ENCODE assay signal across 19 cellular contexts in genomic region chr7:90459888-90460287, GRCh38. TPM values are rescaled to one million over a fixed set of nuclear protein-coding genes. Genes with fewer than 3 reads are reported as not detected.
DNase-seq lines count a peak whose midpoint lies in the region; ATAC-seq, FAIRE-seq and TF ChIP-seq lines count a peak whose summit lies in the region.
"Had no signal": no experiment of that assay in that cellular context is flagged by ENCODE, and none has a peak within 500 bp of the region (broad histone marks: within the 10 kb centered on the region; RNA-seq: fewer than 3 reads in every experiment).

No MANE protein-coding gene starts in this region.

- no peak overlapping the region for H3K23ac ChIP-seq in IMR-90 (ENCODE audit: low read depth, low read length)

- no peak overlapping the region for H3K56ac ChIP-seq in IMR-90 (ENCODE audit: extremely low read depth, insufficient read depth, low read length)

- POLR2A ChIA-PET in IMR-90 (lab: Charles Lee; ENCODE audit: unreplicated experiment) = no interaction called here
- POLR2A ChIA-PET in GM12878 (lab: Charles Lee) = no interaction called here

- no peaks in the 10 kb centered on the region for H3K9me1 ChIP-seq in IMR-90 (ENCODE audit: insufficient read depth, low read length)

- H2BK20ac ChIP-seq in IMR-90 (ENCODE audit: low read depth, low read length) = no peak overlapping the region

- no peaks in the 10 kb centered on the region for H3K4me1 ChIP-seq in IMR-90 (ENCODE audit: control insufficient read depth, insufficient read depth, low read length)
- H3K4me1 ChIP-seq in GM12878 (ENCODE audit: control insufficient read depth, insufficient read depth, low read length) = no peaks in the 10 kb centered on the region
- H3K4me1 ChIP-seq in neural progenitor cell = no peaks in the 10 kb centered on the region

- H4K20me1 ChIP-seq in IMR-90 (ENCODE audit: insufficient read depth, low read length) (no peaks in the 10 kb centered on the region), GM12878 (ENCODE audit: control insufficient read depth, insufficient read depth) (no peaks in the 10 kb centered on the region), neural progenitor cell (ENCODE audit: low read depth) (no peaks in the 10 kb centered on the region)

- H3K27ac ChIP-seq in IMR-90 (ENCODE audit: insufficient read depth, low read length) (no peak overlapping the region), GM12878 (ENCODE audit: control insufficient read depth, insufficient read depth) (no peak overlapping the region), neural progenitor cell (no peak overlapping the region)
- H3K27ac ChIP-seq: coronary artery, testis had no signal

- H3K79me1 ChIP-seq in IMR-90 (ENCODE audit: low read depth in 1 of 2, low read length in 2 of 2) = no peaks in the 10 kb centered on the region

- CTCF ChIA-PET in IMR-90 (lab: Yijun Ruan, JAX) = no interaction called here
- CTCF ChIA-PET in GM12878 (lab: Yijun Ruan, JAX) = interaction anchor here (0.9 kb wide), 1 partner anchor 577 kb away, joined by 3 read pairs; no protein-coding TSS in a partner anchor

- H3K9ac ChIP-seq in IMR-90 (ENCODE audit: low read depth, low read length) (no peak overlapping the region), GM12878 (ENCODE audit: control insufficient read depth, insufficient read depth, low read length) (no peak overlapping the region), neural progenitor cell (no peak overlapping the region)

- H2AK5ac ChIP-seq in IMR-90 (ENCODE audit: low read depth, low read length) = no peak overlapping the region

- no peak overlapping the region for H2BK5ac ChIP-seq in IMR-90 (ENCODE audit: low read depth, low read length, poor library complexity, severe bottlenecking)

- peaks cover 9% of the 10 kb centered on the region for H3K9me3 Mint-ChIP-seq in neural progenitor cell

- SMC1A ChIA-PET in GM12878 (lab: Charles Lee; ENCODE audit: uncharacterized antibody, unreplicated experiment) = interaction anchor here (0.7 kb wide), 1 partner anchor 260 kb away, joined by 3 read pairs; no protein-coding TSS in a partner anchor

- H3K4me2 ChIP-seq in IMR-90 (ENCODE audit: low read depth, low read length) = no peak overlapping the region
- no peak overlapping the region for H3K4me2 ChIP-seq in GM12878 (ENCODE audit: control insufficient read depth, insufficient read depth)
- no peak overlapping the region for H3K4me2 ChIP-seq in neural progenitor cell

- H3K27me3 ChIP-seq in IMR-90 (ENCODE audit: control insufficient read depth, insufficient read depth, low read length) = no peaks in the 10 kb centered on the region
- H3K27me3 ChIP-seq in GM12878 (replicated peaks in 1 of 2; ENCODE audit: control insufficient read depth in 2 of 2, insufficient read depth in 2 of 2, low read length in 1 of 2) = no peaks in the 10 kb centered on the region
- H3K27me3 ChIP-seq in neural progenitor cell = no peaks in the 10 kb centered on the region
- H3K27me3 ChIP-seq: MG63, testis had no signal

- H4K8ac ChIP-seq in IMR-90 (ENCODE audit: low read depth in 2 of 2, low read length in 2 of 2) = no peak overlapping the region

- TF ChIP-seq RAD21 in IMR-90 (IDR thresholded peaks at IDR 0.05; ENCODE audit: low read length) = no peak
- TF ChIP-seq RAD21 in GM12878 (IDR thresholded peaks at IDR 0.05; ENCODE audit: insufficient read depth, low read depth, low read length) = no peak

- H3K4me3 Mint-ChIP-seq in neural progenitor cell = no peak overlapping the region
- H3K4me3 Mint-ChIP-seq: activated CD4-positive, alpha-beta T cell treated with anti-CD3 and anti-CD28 coated beads for 36 hours; activated naive CD8-positive, alpha-beta T cell treated with anti-CD3 and anti-CD28 coated beads, Interleukin-2, amount 50 U/mL, for 24 hours had no signal

- no peak overlapping the region for H3K14ac ChIP-seq in IMR-90 (replicated peaks; ENCODE audit: low read depth, low read length)

- no peaks in the 10 kb centered on the region for H3K79me2 ChIP-seq in GM12878 (ENCODE audit: control insufficient read depth, insufficient read depth, low read length)
- H3K79me2 ChIP-seq in neural progenitor cell (ENCODE audit: low read depth) = no peaks in the 10 kb centered on the region

- WGBS in IMR-90 (ENCODE audit: extremely low coverage in 2 of 2, insufficient read length in 1 of 2), 2 experiments = 80% methylated on average over 3 of the region's 4 CpGs; no CpG with 5 or more reads in 1 of the 2 experiments
- WGBS in GM12878 (ENCODE audit: insufficient coverage, insufficient replicate concordance, low lambda C conversion rate, missing lambda C conversion rate) = 40% methylated on average over 4 of the region's 4 CpGs

- no peak overlapping the region for H2BK120ac ChIP-seq in IMR-90 (ENCODE audit: low read depth, low read length)

- no peaks in the 10 kb centered on the region for H3F3A ChIP-seq in neural progenitor cell (ENCODE audit: low read depth)

- no TSS peak for BruUV-seq in IMR-90 (replicated peaks; lab: Mats Ljungman, UMichigan)
- no TSS peak for BruUV-seq in GM12878 (replicated peaks; lab: Mats Ljungman, UMichigan)

- TF ChIP-seq EP300 in GM12878 (IDR thresholded peaks at IDR 0.05; ENCODE audit: borderline replicate concordance in 1 of 2, control insufficient read depth in 1 of 2, low read depth in 2 of 2, low read length in 2 of 2) = no peak

- peak; percentile 50; the same call in 1 of the 2 replicates for ATAC-seq in IMR-90 (ENCODE audit: low read depth)
- ATAC-seq in GM12878 = 0 out of 3 replicates have a peak, but pooled peaks have one; percentile 29
- ATAC-seq in HG02840 (IDR thresholded peaks at IDR 0.05; ENCODE audit: low FRiP score, unreplicated experiment) = no peak
- ATAC-seq in GM19397 (IDR thresholded peaks at IDR 0.05; ENCODE audit: unreplicated experiment) = no peak
- ATAC-seq in GM19452 (IDR thresholded peaks at IDR 0.05; ENCODE audit: unreplicated experiment) = no peak
- ATAC-seq: activated CD4-positive, alpha-beta T cell treated with anti-CD3 and anti-CD28 coated beads for 36 hours; activated naive CD8-positive, alpha-beta T cell treated with anti-CD3 and anti-CD28 coated beads, Interleukin-2, amount 50 U/mL, for 24 hours had no signal

- H3K36me3 Mint-ChIP-seq in neural progenitor cell = no peaks in the 10 kb centered on the region

- peaks cover 4% of the 10 kb centered on the region for H3K4me1 Mint-ChIP-seq in neural progenitor cell

- H3K36me3 ChIP-seq in IMR-90 (ENCODE audit: control insufficient read depth, insufficient read depth, low read length) (no peaks in the 10 kb centered on the region), GM12878 (ENCODE audit: control insufficient read depth in 2 of 2, insufficient read depth in 2 of 2, low read length in 1 of 2) (no peaks in the 10 kb centered on the region), neural progenitor cell (no peaks in the 10 kb centered on the region)
- H3K36me3 ChIP-seq: MG63 had no signal

- no peak overlapping the region for H3K27ac Mint-ChIP-seq in neural progenitor cell
- H3K27ac Mint-ChIP-seq: activated CD4-positive, alpha-beta T cell treated with anti-CD3 and anti-CD28 coated beads for 36 hours; activated naive CD8-positive, alpha-beta T cell treated with anti-CD3 and anti-CD28 coated beads, Interleukin-2, amount 50 U/mL, for 24 hours had no signal

- FAIRE-seq in GM12878 (lab: Jason Lieb, UNC) = no peak

- intact Hi-C loops in IMR-90 (cut with micrococcal nuclease) (loop anchor here (10.0 kb wide), 1 partner anchor 305 kb away; no protein-coding TSS in a partner anchor), GM12878 (cut with micrococcal nuclease; ENCODE audit: unreplicated experiment) (loop anchor here (5.0 kb wide), 1 partner anchor 247 kb away; no protein-coding TSS in a partner anchor)

- H3K9me3 ChIP-seq in IMR-90 (ENCODE audit: control insufficient read depth, insufficient read depth, low read length) (peaks cover 4% of the 10 kb centered on the region; the same call in 1 of the 2 replicates), GM12878 (replicated peaks; ENCODE audit: control insufficient read depth, insufficient read depth, low read length) (peaks cover 2% of the 10 kb centered on the region; the same call in 2 of the 3 replicates), neural progenitor cell (ENCODE audit: low read depth) (no peaks in the 10 kb centered on the region)
- H3K9me3 ChIP-seq: MG63, testis had no signal

- TF ChIP-seq POLR2A in IMR-90 (IDR thresholded peaks at IDR 0.05; ENCODE audit: low read depth, low read length) (no peak), GM12878 (IDR thresholded peaks at IDR 0.05; ENCODE audit: low read depth, low read length) (no peak)

- H3K4me3 ChIP-seq in IMR-90 (ENCODE audit: insufficient read depth, low read depth, low read length) (no peak overlapping the region), GM12878 (no peak overlapping the region), neural progenitor cell (no peak overlapping the region)
- H3K4me3 ChIP-seq: coronary artery, MG63, testis had no signal

- no peak overlapping the region for H4K5ac ChIP-seq in IMR-90 (ENCODE audit: low read depth, low read length)

- no peak overlapping the region for H2AFZ ChIP-seq in IMR-90 (replicated peaks; ENCODE audit: low read length, poor library complexity)
- no peak overlapping the region for H2AFZ ChIP-seq in GM12878 (ENCODE audit: control insufficient read depth, low read depth, low read length)
- no peak overlapping the region for H2AFZ ChIP-seq in neural progenitor cell (replicated peaks)

- H2AK9ac ChIP-seq in IMR-90 (replicated peaks; ENCODE audit: low read depth, low read length, poor library complexity) = no peak overlapping the region

- H2BK15ac ChIP-seq in IMR-90 (ENCODE audit: low read depth, low read length) = no peak overlapping the region

- H4K91ac ChIP-seq in IMR-90 (ENCODE audit: insufficient read depth, low read depth, low read length) = no peak overlapping the region

- in situ Hi-C loops in IMR-90 (cut with MboI; ENCODE audit: low sequenced_read_pairs) = loop anchor here (10.0 kb wide), 1 partner anchor 565 kb away; no protein-coding TSS in a partner anchor
- in situ Hi-C loops in GM12878 (cut with MboI) = loop anchor here (5.0 kb wide), 2 partner anchors 167 to 577 kb away; no protein-coding TSS in a partner anchor

- no peaks in the 10 kb centered on the region for H3K27me3 Mint-ChIP-seq in neural progenitor cell (ENCODE audit: insufficient read depth, low read depth)

- DNase-seq in DMS79 treated with DMSO at 0.1 percent for 48 hours (lab: John Stamatoyannopoulos, UW) = peak; percentile 5
- no peak for DNase-seq in DMS79 (lab: John Stamatoyannopoulos, UW)
- peak; percentile 8 for DNase-seq in IMR-90
- DNase-seq in GM12878 (ENCODE audit: low read depth, low spot score) = no peak
- no peak for DNase-seq in neural progenitor cell (ENCODE audit: low spot score)
- DNase-seq: activated CD4-positive, alpha-beta T cell treated with anti-CD3 and anti-CD28 coated beads for 36 hours; activated naive CD8-positive, alpha-beta T cell treated with anti-CD3 and anti-CD28 coated beads, Interleukin-2, amount 50 U/mL, for 24 hours; mesenchymal stem cell; MG63; NCI-H226; nucleus accumbens; stimulated activated CD4-positive, alpha-beta T cell treated with anti-CD3 and anti-CD28 coated beads, Interleukin-12 subunit alpha, Interleukin-12 subunit beta, amount 100 ng/mL, for 4 hours; testis had no signal

- no peak; the same call in 1 of the 2 replicates for TF ChIP-seq CTCF in IMR-90 (conservative IDR thresholded peaks at IDR 0.05; ENCODE audit: low read depth, low read length)
- TF ChIP-seq CTCF in GM12878 (IDR thresholded peaks at IDR 0.05 in 2 of 3, conservative IDR thresholded peaks at IDR 0.05 in 1 of 3; ENCODE audit: control insufficient read depth in 2 of 3, extremely low read depth in 1 of 3, insufficient read depth in 1 of 3, low read depth in 3 of 3, low read length in 3 of 3) = peak in 1 of 3 experiments; percentile 12; a peak in 2 of 6 replicates
- peak; percentile 45 for TF ChIP-seq CTCF in neural progenitor cell (IDR thresholded peaks at IDR 0.05)

- no peak overlapping the region for H3K18ac ChIP-seq in IMR-90 (ENCODE audit: low read depth, low read length)

- RAD21 ChIA-PET in GM12878 (lab: Charles Lee; ENCODE audit: unreplicated experiment) = no interaction called here

- no peak overlapping the region for H3K4ac ChIP-seq in IMR-90 (ENCODE audit: low read depth, low read length)

- dilution Hi-C loops in IMR-90 (cut with HindIII; ENCODE audit: low sequenced_read_pairs, unreplicated experiment) = no loop called here

RNA-seq across cellular contexts. Expression of gene PTTG1IP2, which starts 9.6 kb away (rescaled TPM):
- total RNA-seq in IMR-90 (2012; rRNA removed) (not detected in 2 replicates), GM12878 (2014; rRNA removed) (not detected in 2 replicates), GM12878 (2014; rRNA removed; fragmentation: Illumina TruSeq; extraction: Trizol) (not detected in 2 replicates), GM12878 (2021) (not detected in 2 replicates), neural progenitor cell (ENCODE audit: low replicate concordance) (not detected in 2 replicates)
- polyA plus RNA-seq in IMR-90 (2012; rRNA removed) (not detected in 2 replicates), GM12878 (2011; rRNA removed) (not detected in 2 replicates), GM12878 (2014; fragmentation: Illumina TruSeq; extraction: Trizol) (not detected in 2 replicates), GM12878 (2014; fragmentation: Nextera tagmentation; extraction: Ambion mirVana) (not detected), GM12878 (2014; rRNA removed) (not detected in 2 replicates), GM12878 (2016; fragmentation: Nextera tagmentation; extraction: Ambion mirVana) (not detected)
- polyA plus RNA-seq in IMR-90 (2012; cell fraction: cytosol; rRNA removed) = not detected in 2 replicates
- polyA plus RNA-seq in IMR-90 (2012; cell fraction: nucleus; rRNA removed; ENCODE audit: low replicate concordance) = not detected in 2 replicates
- total RNA-seq in GM12878 (2013; cell fraction: nucleolus; rRNA removed) = not detected in 2 replicates
- not detected for polyA plus RNA-seq in GM12878 (2011; ENCODE audit: low read depth)
- polyA plus RNA-seq in GM12878 (2011; cell fraction: cytosol; rRNA removed) = not detected in 2 replicates
- polyA plus RNA-seq in GM12878 (2011; cell fraction: nucleus; rRNA removed) = not detected in 2 replicates
- polyA plus RNA-seq in GM12878 (2012) = not detected in 2 replicates
- not detected in 2 replicates for polyA minus RNA-seq in GM12878 (2011; rRNA and poly(A)+ RNA removed)
- polyA minus RNA-seq in GM12878 (2011; cell fraction: cytosol; rRNA and poly(A)+ RNA removed) = not detected in 2 replicates
- not detected in 2 replicates for polyA minus RNA-seq in GM12878 (2011; cell fraction: nucleus; rRNA and poly(A)+ RNA removed)
- total RNA-seq: activated CD4-positive, alpha-beta T cell treated with anti-CD3 and anti-CD28 coated beads for 36 hours; fibroblast of lung; T-helper 2 cell treated with Interferon-gamma antibody and Interleukin-4, amounts not matched to agents 100 ng/mL and 5 ng/mL, for 36 hours had no signal
- polyA plus RNA-seq: fibroblast of lung had no signal

RNA-seq across cellular contexts. Expression of gene CLDN12, which starts 56.6 kb away (rescaled TPM):
- 42.5 and 46.4 TPM in 2 replicates for total RNA-seq in IMR-90 (2012; rRNA removed)
- 33.4 and 34.5 TPM in 2 replicates for polyA plus RNA-seq in IMR-90 (2012; rRNA removed)
- polyA plus RNA-seq in IMR-90 (2012; cell fraction: cytosol; rRNA removed) = 27.8 and 39.8 TPM in 2 replicates
- polyA plus RNA-seq in IMR-90 (2012; cell fraction: nucleus; rRNA removed; ENCODE audit: low replicate concordance) = 42.6 and 51.6 TPM in 2 replicates
- 96.7 and 103 TPM in 2 replicates for total RNA-seq in GM12878 (2013; cell fraction: nucleolus; rRNA removed)
- 7.0 and 10.4 TPM in 2 replicates for total RNA-seq in GM12878 (2014; rRNA removed)
- total RNA-seq in GM12878 (2014; rRNA removed; fragmentation: Illumina TruSeq; extraction: Trizol) = 5.8 and 6.4 TPM in 2 replicates
- 6.0 and 6.5 TPM in 2 replicates for total RNA-seq in GM12878 (2021)
- 1.4 TPM for polyA plus RNA-seq in GM12878 (2011; ENCODE audit: low read depth)
- polyA plus RNA-seq in GM12878 (2011; rRNA removed) = 38.9 and 41.1 TPM in 2 replicates
- 36.3 and 43.2 TPM in 2 replicates for polyA plus RNA-seq in GM12878 (2011; cell fraction: cytosol; rRNA removed)
- polyA plus RNA-seq in GM12878 (2011; cell fraction: nucleus; rRNA removed) = 30.3 and 51.4 TPM in 2 replicates
- 2.5 and 6.7 TPM in 2 replicates for polyA plus RNA-seq in GM12878 (2012)
- polyA plus RNA-seq in GM12878 (2014; fragmentation: Illumina TruSeq; extraction: Trizol) = 6.2 and 6.7 TPM in 2 replicates
- polyA plus RNA-seq in GM12878 (2014; fragmentation: Nextera tagmentation; extraction: Ambion mirVana) = 1 to 10 TPM; 3.1 to 5.6 TPM
- 5.6 and 7.1 TPM in 2 replicates for polyA plus RNA-seq in GM12878 (2014; rRNA removed)
- polyA plus RNA-seq in GM12878 (2016; fragmentation: Nextera tagmentation; extraction: Ambion mirVana) = 1 to 10 TPM; 7.0 to 7.4 TPM
- polyA minus RNA-seq in GM12878 (2011; rRNA and poly(A)+ RNA removed) = 83.7 and 88.9 TPM in 2 replicates
- polyA minus RNA-seq in GM12878 (2011; cell fraction: cytosol; rRNA and poly(A)+ RNA removed) = 9.2 and 15.7 TPM in 2 replicates
- polyA minus RNA-seq in GM12878 (2011; cell fraction: nucleus; rRNA and poly(A)+ RNA removed) = 29.3 and 42.8 TPM in 2 replicates
- total RNA-seq in neural progenitor cell (ENCODE audit: low replicate concordance) = 64.9 and 87.3 TPM in 2 replicates

Comparison
In these comparisons a context has a peak if more than half of its experiments do, and no peak if none do; other contexts are left out.
1. DNase-seq: peak in DMS79 treated with DMSO at 0.1 percent for 48 hours (single experiment) and IMR-90 (single experiment); none in DMS79 (single experiment), GM12878 (single experiment) and neural progenitor cell (single experiment).
2. ATAC-seq: peak in IMR-90 (single experiment) and GM12878 (single experiment); none in HG02840 (single experiment), GM19397 (single experiment) and GM19452 (single experiment).